In genomic region chr14:54108481-54109471, GRCh38 we compare ENCODE assay signal across 13 cellular contexts.
A peak's percentile ranks its signal among the peaks of the same experiment; 100 is the strongest.
DNase-seq lines count a peak whose midpoint lies in the region; ATAC-seq and TF ChIP-seq lines count a peak whose summit lies in the region.
"Had no signal": no experiment of that assay in that cellular context is flagged by ENCODE, and none has a peak within 500 bp of the region (broad histone marks: within the 10 kb centered on the region; RNA-seq: fewer than 3 reads in every experiment).

No MANE protein-coding gene starts in this region.

- no peak overlapping the region for H2AK5ac ChIP-seq in trophoblast cell (ENCODE audit: low read length)

- H2BK12ac ChIP-seq in trophoblast cell (ENCODE audit: low read length): no peak overlapping the region

- no peaks in the 10 kb centered on the region for H3K79me2 ChIP-seq in trophoblast cell (ENCODE audit: control insufficient read depth, insufficient read depth, low read length, poor library complexity)

- H3K4me1 ChIP-seq in ascending aorta: peaks cover 8 to 27% of the 10 kb centered on the region in 2 donors
- peaks cover 0 to 2% of the 10 kb centered on the region in 2 experiments for H3K4me1 ChIP-seq in trophoblast cell (ENCODE audit: control insufficient read depth in 1 of 2, insufficient read depth in 2 of 2, low read length in 2 of 2)

- no peak for TF ChIP-seq POLR2A in lower leg skin (IDR thresholded peaks at IDR 0.05)

- no peak overlapping the region for H3K18ac ChIP-seq in trophoblast cell (ENCODE audit: low read length)

- DNase-seq in AG08395 (ENCODE audit: low spot score) (peak; percentile 29), HT1080 (ENCODE audit: low read depth) (peak; percentile 96), ascending aorta (ENCODE audit: low spot score in 2 of 2) (no peak), kidney epithelial cell (ENCODE audit: low read depth) (peak; percentile 49), DMS53 (lab: John Stamatoyannopoulos, UW) (no peak), lower leg skin (ENCODE audit: low spot score in 2 of 2) (no peak), left lobe of liver (ENCODE audit: low spot score) (no peak), trophoblast cell (no peak)
- DNase-seq: activated B cell treated with CpG ODN at 0.5 μM for 24 hours; activated gamma-delta T cell; C1 segment of cervical spinal cord; effector memory CD4-positive, alpha-beta T cell; MM.1S had no signal

- no peak overlapping the region for H3K23ac ChIP-seq in trophoblast cell (ENCODE audit: low read length)

- no peak overlapping the region for H3K4me2 ChIP-seq in trophoblast cell (ENCODE audit: low read length)

- no peak overlapping the region for H4K12ac ChIP-seq in trophoblast cell (ENCODE audit: low read depth, low read length)

- no peaks in the 10 kb centered on the region for H3K79me1 ChIP-seq in trophoblast cell (ENCODE audit: low read length)

- no peak overlapping the region for H2BK120ac ChIP-seq in trophoblast cell (ENCODE audit: insufficient read depth, low read length, poor library complexity)

- H3K27ac ChIP-seq in ascending aorta (peak overlapping the region; percentile 39 to 68), trophoblast cell (ENCODE audit: low read depth, low read length) (no peak overlapping the region)

- no peak overlapping the region for H3K4ac ChIP-seq in trophoblast cell (ENCODE audit: low read depth, low read length)

- no peak overlapping the region for H3K14ac ChIP-seq in trophoblast cell (ENCODE audit: low read length)

- no peak overlapping the region for H4K8ac ChIP-seq in trophoblast cell (ENCODE audit: low read depth, low read length)

- intact Hi-C loops in ascending aorta (cut with DNase I): loop anchor here (2.0 to 5.0 kb wide), 2 partner anchors 66 to 151 kb away; partner anchors contain the start of gene BMP4
- intact Hi-C loops in lower leg skin (cut with DNase I; ENCODE audit: low total_unique reads): no loop called here

- H2BK5ac ChIP-seq in trophoblast cell (ENCODE audit: low read depth, low read length, poor library complexity): no peak overlapping the region

- H3K9me3 ChIP-seq in ascending aorta (no peaks in the 10 kb centered on the region), trophoblast cell (ENCODE audit: insufficient read depth, low read depth, low read length) (no peaks in the 10 kb centered on the region)

- no peak overlapping the region for H4K91ac ChIP-seq in trophoblast cell (ENCODE audit: low read depth, low read length)

- no peaks in the 10 kb centered on the region for H3K36me3 ChIP-seq in ascending aorta
- H3K36me3 ChIP-seq in kidney epithelial cell (ENCODE audit: control insufficient read depth, insufficient read depth, low read length): no peaks in the 10 kb centered on the region
- H3K36me3 ChIP-seq in trophoblast cell (ENCODE audit: control insufficient read depth in 1 of 2, insufficient read depth in 2 of 2, low read length in 2 of 2): no peaks in the 10 kb centered on the region

- no peak overlapping the region for H3K9ac ChIP-seq in trophoblast cell (ENCODE audit: low read length)

- H3K27me3 ChIP-seq in ascending aorta (no peaks in the 10 kb centered on the region), kidney epithelial cell (ENCODE audit: control insufficient read depth, insufficient read depth, low read length) (no peaks in the 10 kb centered on the region), trophoblast cell (ENCODE audit: insufficient read depth, low read length) (no peaks in the 10 kb centered on the region)

- no peak for ATAC-seq in left lobe of liver

- no peak overlapping the region for H2AFZ ChIP-seq in trophoblast cell (ENCODE audit: insufficient read depth, low read length, poor library complexity)

- TF ChIP-seq CTCF in ascending aorta (IDR thresholded peaks at IDR 0.05) (no peak), kidney epithelial cell (IDR thresholded peaks at IDR 0.05; ENCODE audit: insufficient read depth, low read length, poor library complexity, severe bottlenecking) (no peak), lower leg skin (IDR thresholded peaks at IDR 0.05) (no peak)

- H3K4me3 ChIP-seq in ascending aorta: no peak overlapping the region
- no peak overlapping the region for H3K4me3 ChIP-seq in kidney epithelial cell (ENCODE audit: low read depth, low read length)
- no peak overlapping the region for H3K4me3 ChIP-seq in lower leg skin (ENCODE audit: low read depth, poor library complexity, severe bottlenecking)
- H3K4me3 ChIP-seq in trophoblast cell (ENCODE audit: low read depth, low read length): no peak overlapping the region

- 26 to 39% methylated on average over 3 of the region's 3 CpGs for WGBS in lower leg skin, 2 donors
- WGBS in trophoblast cell (ENCODE audit: extremely low coverage, insufficient coverage, insufficient read length): no CpG with 5 or more reads among the region's 3 CpGs

Comparison
In these comparisons a context has a peak if more than half of its experiments do, and no peak if none do; other contexts are left out.
1. DNase-seq: peak in AG08395 (single experiment), HT1080 (single experiment) and kidney epithelial cell (single experiment); none in ascending aorta (0 of 2), DMS53 (single experiment), lower leg skin (0 of 2), left lobe of liver (single experiment) and trophoblast cell (0 of 2).